ENCODE assay signal across 14 cellular contexts in the genomic region with DNA sequence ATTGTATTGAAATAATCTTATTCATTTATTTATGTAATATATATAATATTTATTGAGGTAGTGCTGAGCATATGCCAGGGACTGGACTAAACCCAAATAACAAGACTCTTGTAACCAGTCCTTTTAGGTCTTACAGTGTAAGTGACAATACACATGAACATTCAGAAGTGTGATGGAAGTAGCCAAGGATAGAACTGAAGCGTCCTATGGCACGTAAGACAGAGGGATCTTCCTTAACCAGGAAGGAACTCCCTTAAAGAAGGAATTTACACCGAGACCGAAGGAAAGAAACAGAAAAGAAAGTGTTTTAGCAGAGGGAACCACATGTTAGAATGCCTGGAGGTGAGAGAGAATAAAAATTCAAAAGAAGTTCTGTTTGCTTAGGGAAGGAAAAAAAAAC. TPM values are rescaled to one million over a fixed set of nuclear protein-coding genes. Genes with fewer than 3 reads are reported as not detected.
DNase-seq lines count a peak whose midpoint lies in the region; ATAC-seq and TF ChIP-seq lines count a peak whose summit lies in the region.
"Had no signal": no experiment of that assay in that cellular context is flagged by ENCODE, and none has a peak within 500 bp of the region (broad histone marks: within the 10 kb centered on the region; RNA-seq: fewer than 3 reads in every experiment).

No MANE protein-coding gene starts in this region.

- H3K27ac ChIP-seq in PC-9 = peak overlapping the region; percentile 98
- peak overlapping the region; percentile 97 for H3K27ac ChIP-seq in epithelial cell of prostate
- H3K27ac ChIP-seq in mesenchymal stem cell (ENCODE audit: low read length, poor library complexity, severe bottlenecking) = peak overlapping the region; percentile 95
- no peak overlapping the region for H3K27ac ChIP-seq in ascending aorta
- no peak overlapping the region for H3K27ac ChIP-seq in dorsolateral prefrontal cortex

- H3K36me3 ChIP-seq in PC-9 (ENCODE audit: low read depth) = no peaks in the 10 kb centered on the region
- H3K36me3 ChIP-seq in mesenchymal stem cell (ENCODE audit: control insufficient read depth in 1 of 2, insufficient read depth in 2 of 2, low read depth in 1 of 2, low read length in 2 of 2) = no peaks in the 10 kb centered on the region
- no peaks in the 10 kb centered on the region for H3K36me3 ChIP-seq in ascending aorta
- H3K36me3 ChIP-seq: heart left ventricle had no signal

- no peak overlapping the region for H2BK12ac ChIP-seq in mesenchymal stem cell (ENCODE audit: low read length in 2 of 2)

- H2BK15ac ChIP-seq in mesenchymal stem cell (ENCODE audit: low read depth, poor library complexity, severe bottlenecking) = no peak overlapping the region

- H3K27me3 ChIP-seq in PC-9 (ENCODE audit: insufficient read depth, low read depth) (no peaks in the 10 kb centered on the region), mesenchymal stem cell (ENCODE audit: control insufficient read depth in 1 of 2, insufficient read depth in 1 of 2, low read length in 2 of 2) (no peaks in the 10 kb centered on the region), ascending aorta (no peaks in the 10 kb centered on the region), dorsolateral prefrontal cortex (no peaks in the 10 kb centered on the region)
- H3K27me3 ChIP-seq: heart left ventricle had no signal

- H3K27me3 Mint-ChIP-seq in naive thymus-derived CD8-positive, alpha-beta T cell = peaks cover 2 to 43% (median 7%) of the 10 kb centered on the region in 5 donors
- peaks cover 9 to 24% of the 10 kb centered on the region in 2 donors for H3K27me3 Mint-ChIP-seq in T-cell
- H3K27me3 Mint-ChIP-seq: type B pancreatic cell had no signal

- ATAC-seq in naive thymus-derived CD8-positive, alpha-beta T cell = no peak
- no peak for ATAC-seq in T-cell (replicated peaks in 1 of 4)

- CTCF ChIA-PET in PC-9 (lab: Charles Lee) = no interaction called here
- CTCF ChIA-PET in T-cell (lab: Charles Lee) = no interaction called here

- H3K79me1 ChIP-seq in mesenchymal stem cell (replicated peaks; ENCODE audit: low read length, poor library complexity, severe bottlenecking) = peaks cover 3% of the 10 kb centered on the region

- no peak overlapping the region for H3K23ac ChIP-seq in mesenchymal stem cell (ENCODE audit: low read length in 2 of 2)

- H4K8ac ChIP-seq in mesenchymal stem cell (ENCODE audit: low read length) = no peak overlapping the region

- WGBS in mesenchymal stem cell = 75% methylated on average over 4 of the region's 4 CpGs

- H2AFZ ChIP-seq in PC-9 (peak overlapping the region; percentile 67; the same call in 1 of the 2 replicates), mesenchymal stem cell (ENCODE audit: low read depth, low read length) (no peak overlapping the region)

- no peak for TF ChIP-seq CTCF in PC-9 (conservative IDR thresholded peaks at IDR 0.05)
- no peak for TF ChIP-seq CTCF in ascending aorta (IDR thresholded peaks at IDR 0.05)
- TF ChIP-seq CTCF in dorsolateral prefrontal cortex (IDR thresholded peaks at IDR 0.05 in 54 of 56, conservative IDR thresholded peaks at IDR 0.05 in 2 of 56; ENCODE audit: low read depth in 1 of 56, partially characterized antibody in 56 of 56) = no peak

- H3K9me2 ChIP-seq in PC-9 (ENCODE audit: insufficient read depth) = no peaks in the 10 kb centered on the region

- POLR2A ChIA-PET in PC-9 (lab: Charles Lee; ENCODE audit: unreplicated experiment) = no interaction called here
- POLR2A ChIA-PET in naive thymus-derived CD8-positive, alpha-beta T cell (lab: Charles Lee) = no interaction called here
- POLR2A ChIA-PET in T-cell (lab: Charles Lee) = no interaction called here

- H3K4me1 ChIP-seq in PC-9 (replicated peaks; ENCODE audit: insufficient read depth) (peaks cover 40% of the 10 kb centered on the region), mesenchymal stem cell (ENCODE audit: control insufficient read depth, insufficient read depth, low read depth, low read length) (peaks cover 2% of the 10 kb centered on the region), ascending aorta (no peaks in the 10 kb centered on the region)

- H3K4me1 Mint-ChIP-seq in naive thymus-derived CD8-positive, alpha-beta T cell = peaks cover 0 to 1% (median 0%) of the 10 kb centered on the region in 4 donors
- H3K4me1 Mint-ChIP-seq in T-cell = no peaks in the 10 kb centered on the region

- H3K4ac ChIP-seq in mesenchymal stem cell (ENCODE audit: low read depth in 1 of 2, low read length in 2 of 2) = peak overlapping the region in 1 of 2 experiments; percentile 67

- no peak overlapping the region for H2BK120ac ChIP-seq in mesenchymal stem cell (ENCODE audit: low read depth, low read length)

- no peak overlapping the region for H3K18ac ChIP-seq in mesenchymal stem cell (ENCODE audit: low read depth in 1 of 2, low read length in 2 of 2)

- H3K9ac ChIP-seq in mesenchymal stem cell (ENCODE audit: low read length) = peak overlapping the region; percentile 87

- H3K36me3 Mint-ChIP-seq in naive thymus-derived CD8-positive, alpha-beta T cell = peaks cover 0 to 9% (median 0%) of the 10 kb centered on the region in 3 donors
- H3K36me3 Mint-ChIP-seq in T-cell = no peaks in the 10 kb centered on the region
- H3K36me3 Mint-ChIP-seq: type B pancreatic cell had no signal

- H4K20me1 ChIP-seq in PC-9 (ENCODE audit: insufficient read depth) = no peaks in the 10 kb centered on the region

- H3K4me3 ChIP-seq in PC-9 (peak overlapping the region; percentile 44), mesenchymal stem cell (ENCODE audit: insufficient read depth in 1 of 2, low read depth in 1 of 2, low read length in 2 of 2) (no peak overlapping the region), ascending aorta (no peak overlapping the region), dorsolateral prefrontal cortex (no peak overlapping the region)
- H3K4me3 ChIP-seq: heart left ventricle had no signal

- no peak overlapping the region for H4K91ac ChIP-seq in mesenchymal stem cell (ENCODE audit: low read length)

- intact Hi-C loops in PC-9 (cut with micrococcal nuclease; ENCODE audit: unreplicated experiment) = loop anchor here (1.0 to 5.0 kb wide), 6 partner anchors 23 to 1029 kb away; partner anchors contain the start of gene CLDN1
- intact Hi-C loops in ascending aorta (cut with DNase I) = no loop called here
- intact Hi-C loops in dorsolateral prefrontal cortex (cut with DNase I) = no loop called here

- no peaks in the 10 kb centered on the region for H3K79me2 ChIP-seq in PC-9 (ENCODE audit: low read depth)

- no peak overlapping the region for H2BK5ac ChIP-seq in mesenchymal stem cell (ENCODE audit: low read depth, low read length, poor library complexity, severe bottlenecking)

- DNase-seq in A172 (ENCODE audit: low spot score) (peak; percentile 26), PC-9 (peak in 1 of 2 experiments; percentile 15), epithelial cell of prostate (ENCODE audit: low read depth, low spot score) (no peak), mesenchymal stem cell (peak; percentile 41), ascending aorta (ENCODE audit: low spot score in 2 of 2) (no peak), dorsolateral prefrontal cortex (no peak), T-cell (no peak)
- DNase-seq in naive thymus-derived CD8-positive, alpha-beta T cell = no peak
- DNase-seq: activated CD4-positive, alpha-beta T cell treated with anti-CD3 and anti-CD28 coated beads, Interleukin-2, amount 50 U/mL, for 48 hours; activated naive CD4-positive, alpha-beta T cell treated with anti-CD3 and anti-CD28 coated beads for 36 hours; heart left ventricle; NCI-H187 treated with DMSO at 0.1 percent for 48 hours had no signal

- peaks cover 0 to 14% (median 2%) of the 10 kb centered on the region in 9 donors for H3K9me3 Mint-ChIP-seq in naive thymus-derived CD8-positive, alpha-beta T cell
- H3K9me3 Mint-ChIP-seq in T-cell = peaks cover 0 to 5% (median 2%) of the 10 kb centered on the region in 3 donors
- H3K9me3 Mint-ChIP-seq: T-helper 1 cell treated with Interleukin-12 subunit alpha and Interleukin-12 subunit beta and Interleukin-4 antibody, amounts not matched to agents 30 μg/mL and 1 μg/mL, for 36 hours; type B pancreatic cell had no signal

- BruUV-seq in PC-9 (replicated peaks; lab: Mats Ljungman, UMichigan) = TSS peak; percentile 91

- no peak overlapping the region for H3K14ac ChIP-seq in mesenchymal stem cell (ENCODE audit: low read length in 2 of 2)

- no peak overlapping the region for H3K4me3 Mint-ChIP-seq in naive thymus-derived CD8-positive, alpha-beta T cell
- no peak overlapping the region for H3K4me3 Mint-ChIP-seq in T-cell
- H3K4me3 Mint-ChIP-seq: activated naive CD4-positive, alpha-beta T cell treated with anti-CD3 and anti-CD28 coated beads for 36 hours; T-helper 1 cell treated with Interleukin-12 subunit alpha and Interleukin-12 subunit beta and Interleukin-4 antibody, amounts not matched to agents 30 μg/mL and 1 μg/mL, for 36 hours; type B pancreatic cell had no signal

- peak overlapping the region; percentile 89 for H3K4me2 ChIP-seq in PC-9
- no peak overlapping the region for H3K4me2 ChIP-seq in mesenchymal stem cell (ENCODE audit: low read length, poor library complexity, severe bottlenecking)

- no peak overlapping the region for H2AK5ac ChIP-seq in mesenchymal stem cell (ENCODE audit: low read length, severe bottlenecking)

- H3F3A ChIP-seq in PC-9 (ENCODE audit: insufficient read depth, low read depth) = peaks cover 34% of the 10 kb centered on the region

- H3K9me3 ChIP-seq in PC-9 (ENCODE audit: insufficient read depth, low read depth) (peaks cover 29% of the 10 kb centered on the region; the same call in 1 of the 2 replicates), mesenchymal stem cell (ENCODE audit: control insufficient read depth, low read length) (no peaks in the 10 kb centered on the region), ascending aorta (no peaks in the 10 kb centered on the region)

- no peak overlapping the region for H3K27ac Mint-ChIP-seq in naive thymus-derived CD8-positive, alpha-beta T cell
- no peak overlapping the region for H3K27ac Mint-ChIP-seq in T-cell
- H3K27ac Mint-ChIP-seq: activated naive CD4-positive, alpha-beta T cell treated with anti-CD3 and anti-CD28 coated beads for 36 hours; T-helper 1 cell treated with Interleukin-12 subunit alpha and Interleukin-12 subunit beta and Interleukin-4 antibody, amounts not matched to agents 30 μg/mL and 1 μg/mL, for 36 hours had no signal

RNA-seq across cellular contexts. Expression of gene CLDN1, which starts 23.6 kb away (rescaled TPM):
- total RNA-seq in A172 (2014; rRNA removed; shearing (Covaris generic)) = 2.8 and 3.6 TPM in 2 replicates
- 25.9 and 27.1 TPM in 2 replicates for total RNA-seq in PC-9 (2021)
- polyA plus RNA-seq in mesenchymal stem cell (2013, experiment 1 of 2) = 13.4 TPM
- 14.1 TPM for polyA plus RNA-seq in mesenchymal stem cell (2013, experiment 2 of 2)
- 0.53 TPM for total RNA-seq in ascending aorta
- total RNA-seq in naive thymus-derived CD8-positive, alpha-beta T cell = not detected
- not detected for polyA plus RNA-seq in naive thymus-derived CD8-positive, alpha-beta T cell
- total RNA-seq in dorsolateral prefrontal cortex = 1 to 10 TPM in 48 of 120 experiments, under 1 TPM in 70, not detected in 2; 0.28 to 3.3 (median 0.90) TPM
- under 1 TPM in 3 of 5 donors, not detected in 2; 0.20 to 0.28 (median 0.23) TPM for total RNA-seq in T-cell

RNA-seq across cellular contexts. Expression of gene CLDN16, which starts 42.1 kb away (rescaled TPM):
- 0.02 TPM in 1 of 2 replicates, not detected in the other for total RNA-seq in A172 (2014; rRNA removed; shearing (Covaris generic))
- total RNA-seq in PC-9 (2021) = 0.20 and 0.46 TPM in 2 replicates
- 0.03 TPM for polyA plus RNA-seq in mesenchymal stem cell (2013, experiment 1 of 2)
- 0.10 TPM for polyA plus RNA-seq in mesenchymal stem cell (2013, experiment 2 of 2)
- total RNA-seq in ascending aorta = not detected
- not detected for total RNA-seq in naive thymus-derived CD8-positive, alpha-beta T cell
- polyA plus RNA-seq in naive thymus-derived CD8-positive, alpha-beta T cell = not detected
- total RNA-seq in dorsolateral prefrontal cortex = 1 to 10 TPM in 71 of 120 experiments, under 1 TPM in 47, not detected in 2; 0.19 to 5.1 (median 1.3) TPM
- total RNA-seq in T-cell = not detected
- total RNA-seq: activated naive CD4-positive, alpha-beta T cell treated with anti-CD3 and anti-CD28 coated beads for 36 hours had no signal
- polyA plus RNA-seq: heart left ventricle had no signal

Comparison
In these comparisons a context has a peak if more than half of its experiments do, and no peak if none do; other contexts are left out.
1. DNase-seq: peak in A172 (single experiment) and mesenchymal stem cell (single experiment); none in epithelial cell of prostate (single experiment), ascending aorta (0 of 2), naive thymus-derived CD8-positive, alpha-beta T cell (0 of 10), dorsolateral prefrontal cortex (0 of 10) and T-cell (0 of 34).
2. H3K27ac ChIP-seq: peak in PC-9 (single experiment), epithelial cell of prostate (single experiment) and mesenchymal stem cell (single experiment); none in ascending aorta (0 of 2) and dorsolateral prefrontal cortex (0 of 59).